In genomic region chr6:122730775-122731386, GRCh38 we compare ENCODE assay signal across 9 cellular contexts. TPM values are rescaled to one million over a fixed set of nuclear protein-coding genes. Genes with fewer than 3 reads are reported as not detected.
DNase-seq lines count a peak whose midpoint lies in the region; ATAC-seq and TF ChIP-seq lines count a peak whose summit lies in the region.
"Had no signal": no experiment of that assay in that cellular context is flagged by ENCODE, and none has a peak within 500 bp of the region (broad histone marks: within the 10 kb centered on the region; RNA-seq: fewer than 3 reads in every experiment).

No MANE protein-coding gene starts in this region.

- in situ Hi-C loops in KBM-7 (cut with MboI; ENCODE audit: low pct_unique_long_range_greater_than_20kb, low sequenced_read_pairs) = loop anchor here (25.0 kb wide), 2 partner anchors 106 to 244 kb away; no protein-coding TSS in a partner anchor

- peak; percentile 10 for DNase-seq in DMS114 treated with DMSO at 0.1 percent for 48 hours (lab: John Stamatoyannopoulos, UW; ENCODE audit: unreplicated experiment)
- peak; percentile 58 for DNase-seq in KBM-7
- DNase-seq in SK-N-DZ (ENCODE audit: low spot score) = peak; percentile 63
- DNase-seq in fibroblast of the aortic adventitia (ENCODE audit: low read depth) = peak; percentile 71
- DNase-seq in retinal pigment epithelial cell (ENCODE audit: low read depth) = no peak
- DNase-seq in NCI-H1048 (lab: John Stamatoyannopoulos, UW) = no peak

- H3K4me3 ChIP-seq in fibroblast of the aortic adventitia (ENCODE audit: low read depth, low read length) = no peak overlapping the region
- no peak overlapping the region for H3K4me3 ChIP-seq in retinal pigment epithelial cell (ENCODE audit: low read length)

- ATAC-seq in GM18907 (IDR thresholded peaks at IDR 0.05; ENCODE audit: unreplicated experiment) = peak; percentile 67
- ATAC-seq in HG03095 (IDR thresholded peaks at IDR 0.05; ENCODE audit: unreplicated experiment) = no peak

- peak; percentile 74 for TF ChIP-seq CTCF in fibroblast of the aortic adventitia (IDR thresholded peaks at IDR 0.05; ENCODE audit: insufficient read depth, low read length)
- TF ChIP-seq CTCF in retinal pigment epithelial cell (conservative IDR thresholded peaks at IDR 0.05; ENCODE audit: low read depth, low read length) = peak; percentile 72

RNA-seq across cellular contexts. Expression of gene FABP7, which starts 48.6 kb away (rescaled TPM):
- not detected in 2 replicates for polyA plus RNA-seq in SK-N-DZ (2014; cell fraction: cytosol; rRNA removed)
- polyA plus RNA-seq in SK-N-DZ (2014; cell fraction: nucleus; rRNA removed) = 0.47 TPM in 1 of 2 replicates, not detected in the other
- total RNA-seq in fibroblast of the aortic adventitia (ENCODE audit: low replicate concordance) = not detected in 2 replicates
- total RNA-seq: T-helper 1 cell treated with Interleukin-12 subunit alpha and Interleukin-12 subunit beta and Interleukin-4 antibody, amounts not matched to agents 30 ng/mL and 1 ng/mL, for 36 hours had no signal

RNA-seq across cellular contexts. Expression of gene SMPDL3A, which starts 58.2 kb away (rescaled TPM):
- polyA plus RNA-seq in SK-N-DZ (2014; cell fraction: cytosol; rRNA removed) = 4.3 and 4.4 TPM in 2 replicates
- 3.9 and 6.2 TPM in 2 replicates for polyA plus RNA-seq in SK-N-DZ (2014; cell fraction: nucleus; rRNA removed)
- total RNA-seq in fibroblast of the aortic adventitia (ENCODE audit: low replicate concordance) = 18.6 and 19.6 TPM in 2 replicates

Comparison
In these comparisons a context has a peak if more than half of its experiments do, and no peak if none do; other contexts are left out.
1. DNase-seq: peak in DMS114 treated with DMSO at 0.1 percent for 48 hours (single experiment), KBM-7 (single experiment), SK-N-DZ (single experiment) and fibroblast of the aortic adventitia (single experiment); none in retinal pigment epithelial cell (single experiment) and NCI-H1048 (single experiment).